ENCODE assay signal across 9 cellular contexts in genomic region chr5:151098185-151098813, GRCh38. TPM values are rescaled to one million over a fixed set of nuclear protein-coding genes. Genes with fewer than 3 reads are reported as not detected.
DNase-seq lines count a peak whose midpoint lies in the region; ATAC-seq and TF ChIP-seq lines count a peak whose summit lies in the region.
"Had no signal": no experiment of that assay in that cellular context is flagged by ENCODE, and none has a peak within 500 bp of the region (broad histone marks: within the 10 kb centered on the region; RNA-seq: fewer than 3 reads in every experiment).

No MANE protein-coding gene starts in this region.

- H3K9me3 ChIP-seq in BLaER1: no peaks in the 10 kb centered on the region
- no peaks in the 10 kb centered on the region for H3K9me3 ChIP-seq in gastroesophageal sphincter
- no peaks in the 10 kb centered on the region for H3K9me3 ChIP-seq in adrenal gland (replicated peaks in 1 of 3)

- no peaks in the 10 kb centered on the region for H4K20me1 ChIP-seq in BLaER1

- H3K27ac Mint-ChIP-seq in activated naive CD8-positive, alpha-beta T cell treated with anti-CD3 and anti-CD28 coated beads for 36 hours: peak overlapping the region; percentile 80

- no peaks in the 10 kb centered on the region for H3K27me3 Mint-ChIP-seq in activated naive CD8-positive, alpha-beta T cell treated with anti-CD3 and anti-CD28 coated beads for 36 hours

- H3K36me3 Mint-ChIP-seq in activated naive CD8-positive, alpha-beta T cell treated with anti-CD3 and anti-CD28 coated beads for 36 hours: peaks cover 37% of the 10 kb centered on the region

- no peaks in the 10 kb centered on the region for H3K27me3 ChIP-seq in BLaER1
- H3K27me3 ChIP-seq in gastroesophageal sphincter: no peaks in the 10 kb centered on the region
- no peaks in the 10 kb centered on the region for H3K27me3 ChIP-seq in adrenal gland

- TF ChIP-seq CTCF in gastroesophageal sphincter (IDR thresholded peaks at IDR 0.05) (no peak), adrenal gland (IDR thresholded peaks at IDR 0.05) (no peak)

- peak; percentile 51 for ATAC-seq in GM19043 (IDR thresholded peaks at IDR 0.05; ENCODE audit: low read depth, unreplicated experiment)
- ATAC-seq in HG03139 (IDR thresholded peaks at IDR 0.05; ENCODE audit: unreplicated experiment): peak; percentile 40
- ATAC-seq in gastroesophageal sphincter: no peak
- ATAC-seq: PC-3 had no signal

- TF ChIP-seq EP300 in gastroesophageal sphincter (IDR thresholded peaks at IDR 0.05): no peak

- H3K4me3 ChIP-seq in BLaER1: no peak overlapping the region
- H3K4me3 ChIP-seq in gastroesophageal sphincter: no peak overlapping the region
- no peak overlapping the region for H3K4me3 ChIP-seq in adrenal gland

- peak overlapping the region; percentile 33 for H3K27ac ChIP-seq in BLaER1
- H3K27ac ChIP-seq in gastroesophageal sphincter: no peak overlapping the region
- H3K27ac ChIP-seq in adrenal gland: peak overlapping the region in 1 of 5 donors; percentile 3

- TF ChIP-seq POLR2A in gastroesophageal sphincter (IDR thresholded peaks at IDR 0.05): no peak
- no peak for TF ChIP-seq POLR2A in adrenal gland (IDR thresholded peaks at IDR 0.05)

- peaks cover 71% of the 10 kb centered on the region for H3K4me1 ChIP-seq in BLaER1
- peaks cover 6 to 45% (median 23%) of the 10 kb centered on the region in 3 donors for H3K4me1 ChIP-seq in gastroesophageal sphincter
- H3K4me1 ChIP-seq in adrenal gland (replicated peaks in 1 of 2): peaks cover 43 to 54% of the 10 kb centered on the region in 2 donors

- H3K36me3 ChIP-seq in BLaER1 (peaks cover 23% of the 10 kb centered on the region), gastroesophageal sphincter (peaks cover 0 to 33% of the 10 kb centered on the region in 2 donors), adrenal gland (replicated peaks in 1 of 2) (peaks cover 0 to 21% of the 10 kb centered on the region in 2 donors)

- peak overlapping the region; percentile 66 for H3K4me2 ChIP-seq in BLaER1

- peaks cover 78% of the 10 kb centered on the region for H3K4me1 Mint-ChIP-seq in activated naive CD8-positive, alpha-beta T cell treated with anti-CD3 and anti-CD28 coated beads for 36 hours

- H3K9ac ChIP-seq in BLaER1: peak overlapping the region; percentile 17; the same call in 1 of the 2 replicates

- H3K9me3 Mint-ChIP-seq in activated naive CD8-positive, alpha-beta T cell treated with anti-CD3 and anti-CD28 coated beads for 36 hours: no peaks in the 10 kb centered on the region

- peak; percentile 55 for DNase-seq in activated naive CD8-positive, alpha-beta T cell treated with anti-CD3 and anti-CD28 coated beads for 36 hours
- DNase-seq in SK-N-DZ (ENCODE audit: low spot score) (no peak), hippocampal formation (lab: John Stamatoyannopoulos, UW) (no peak), adrenal gland (no peak)
- DNase-seq: PC-3 had no signal

- WGBS in gastroesophageal sphincter (ENCODE audit: low coverage in 1 of 2), 2 donors: 63 to 71% methylated on average over 5 to 8 of the region's 9 CpGs
- 73 to 80% (median 75%) methylated on average over 9 of the region's 9 CpGs for WGBS in adrenal gland, 4 donors

- intact Hi-C loops in adrenal gland (cut with DNase I): no loop called here

- H3K4me3 Mint-ChIP-seq in activated naive CD8-positive, alpha-beta T cell treated with anti-CD3 and anti-CD28 coated beads for 36 hours: peak overlapping the region; percentile 27

RNA-seq across cellular contexts. Expression of gene TNIP1, which starts 17.5 kb away (rescaled TPM):
- total RNA-seq in activated naive CD8-positive, alpha-beta T cell treated with anti-CD3 and anti-CD28 coated beads for 36 hours: 100 to 1,000 TPM; 185 to 189 TPM
- total RNA-seq in gastroesophageal sphincter: 100 to 1,000 TPM in 2 of 4 donors, 10 to 100 TPM in 2; 74.2 to 142 (median 97.9) TPM
- polyA plus RNA-seq in SK-N-DZ (2014; cell fraction: cytosol; rRNA removed): 28.2 and 39.3 TPM in 2 replicates
- polyA plus RNA-seq in SK-N-DZ (2014; cell fraction: nucleus; rRNA removed): 16.4 and 27.8 TPM in 2 replicates
- 100 to 1,000 TPM in 6 of 8 donors, 10 to 100 TPM in 2; 36.6 to 129 (median 103) TPM for total RNA-seq in adrenal gland
- 10 to 100 TPM; 42.2 to 85.1 (median 68.1) TPM for polyA plus RNA-seq in adrenal gland

RNA-seq across cellular contexts. Expression of gene ANXA6, which starts 59.3 kb away (rescaled TPM):
- total RNA-seq in activated naive CD8-positive, alpha-beta T cell treated with anti-CD3 and anti-CD28 coated beads for 36 hours: 100 to 1,000 TPM; 407 to 417 TPM
- total RNA-seq in gastroesophageal sphincter (100 to 1,000 TPM; 359 to 435 (median 375) TPM), adrenal gland (100 to 1,000 TPM; 144 to 382 (median 278) TPM)
- 82.5 and 86.8 TPM in 2 replicates for polyA plus RNA-seq in SK-N-DZ (2014; cell fraction: cytosol; rRNA removed)
- 62.4 and 66.7 TPM in 2 replicates for polyA plus RNA-seq in SK-N-DZ (2014; cell fraction: nucleus; rRNA removed)
- 100 to 1,000 TPM; 115 to 176 (median 139) TPM for polyA plus RNA-seq in adrenal gland
